In the genomic region with DNA sequence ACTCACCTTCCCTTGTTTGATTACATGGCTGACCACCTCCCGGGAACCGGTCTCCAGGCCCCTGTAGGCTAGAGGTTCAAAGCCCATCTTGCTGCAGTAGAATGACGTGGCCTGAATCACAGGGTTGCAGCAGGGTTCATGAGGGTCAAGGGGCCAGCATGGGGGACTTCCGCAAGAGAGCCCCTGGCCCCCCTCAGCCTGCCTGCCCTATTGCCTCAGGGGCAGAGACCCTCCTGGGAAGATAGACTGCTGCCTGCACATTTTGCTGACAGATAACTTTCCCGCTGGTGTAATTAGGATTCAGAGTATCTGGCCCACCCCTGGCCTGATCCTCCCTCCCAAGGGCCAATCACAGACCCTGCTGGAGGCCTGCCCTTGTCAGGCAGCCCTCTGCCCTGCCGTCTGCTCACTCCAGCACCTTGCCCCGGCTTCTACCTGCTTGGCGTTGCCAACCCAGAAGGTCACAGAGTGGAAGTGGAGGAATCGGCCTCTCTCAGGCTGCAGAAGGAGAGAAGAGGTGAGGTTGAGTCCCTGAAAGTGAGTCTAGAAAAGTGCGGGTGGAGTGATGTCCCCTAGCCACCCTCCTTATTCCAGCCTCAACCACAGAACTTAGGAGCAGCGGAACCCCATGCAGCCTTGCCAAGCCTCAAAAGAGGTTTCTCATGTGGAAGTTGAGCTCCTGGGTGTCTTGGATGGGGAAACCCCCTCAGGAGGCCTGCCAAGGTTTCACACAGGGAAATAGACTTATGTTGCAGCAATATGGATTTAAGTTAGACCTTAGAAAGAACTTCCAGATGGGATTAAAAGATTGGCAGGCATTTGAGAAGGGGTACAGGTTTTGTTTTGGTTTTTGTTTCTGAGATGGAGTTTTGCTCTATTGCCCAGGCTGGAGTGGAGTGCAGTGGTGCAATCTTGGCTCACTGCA, we compare ENCODE assay signal across 17 cellular contexts. TPM values are rescaled to one million over a fixed set of nuclear protein-coding genes. Genes with fewer than 3 reads are reported as not detected.
DNase-seq lines count a peak whose midpoint lies in the region; ATAC-seq and TF ChIP-seq lines count a peak whose summit lies in the region.
"Had no signal": no experiment of that assay in that cellular context is flagged by ENCODE, and none has a peak within 500 bp of the region (broad histone marks: within the 10 kb centered on the region; RNA-seq: fewer than 3 reads in every experiment).

No MANE protein-coding gene starts in this region.

- no peak overlapping the region for H2BK120ac ChIP-seq in trophoblast cell (ENCODE audit: insufficient read depth, low read length, poor library complexity)

- no peak overlapping the region for H3K27ac ChIP-seq in trophoblast cell (ENCODE audit: low read depth, low read length)
- H3K27ac ChIP-seq: VCaP had no signal

- H3K27me3 ChIP-seq in trophoblast cell (ENCODE audit: insufficient read depth, low read length) = no peaks in the 10 kb centered on the region

- H4K12ac ChIP-seq in trophoblast cell (ENCODE audit: low read depth, low read length) = no peak overlapping the region

- H3K4me2 ChIP-seq in trophoblast cell (ENCODE audit: low read length) = no peak overlapping the region

- no peaks in the 10 kb centered on the region for H3K36me3 ChIP-seq in trophoblast cell (ENCODE audit: control insufficient read depth in 1 of 2, insufficient read depth in 2 of 2, low read length in 2 of 2)

- WGBS in trophoblast cell (ENCODE audit: extremely low coverage, insufficient coverage, insufficient read length) = no CpG with 5 or more reads among the region's 11 CpGs

- no peak overlapping the region for H3K18ac ChIP-seq in trophoblast cell (ENCODE audit: low read length)

- no peak overlapping the region for H4K8ac ChIP-seq in trophoblast cell (ENCODE audit: low read depth, low read length)

- DNase-seq in AG10803 (ENCODE audit: low read depth) = peak; percentile 10
- DNase-seq in amniotic epithelial cell (ENCODE audit: low read depth) = peak; percentile 24
- peak; percentile 44 for DNase-seq in iPS-NIHi11 (ENCODE audit: low spot score)
- DNase-seq in trophoblast cell = no peak
- DNase-seq in NCI-H2029 (lab: John Stamatoyannopoulos, UW) = no peak
- DNase-seq in GDM1 (lab: John Stamatoyannopoulos, UW) = no peak
- DNase-seq: activated CD8-positive, alpha-beta T cell treated with anti-CD3 and anti-CD28 coated beads for 36 hours; DMS79 treated with DMSO at 0.1 percent for 48 hours; GOT3; MV-4-11; NCI-H2081 treated with DMSO at 0.1 percent for 48 hours; NCI-H774; stimulated activated CD4-positive, alpha-beta T cell treated with anti-CD3 and anti-CD28 coated beads, Interleukin-2, amount 100 ng/mL, for 24 hours had no signal

- no peak for TF ChIP-seq CTCF in AG10803 (conservative IDR thresholded peaks at IDR 0.05; ENCODE audit: low read length)

- H3K14ac ChIP-seq in trophoblast cell (ENCODE audit: low read length) = no peak overlapping the region

- H3K4me3 ChIP-seq in AG10803 (ENCODE audit: low read length) = no peak overlapping the region
- no peak overlapping the region for H3K4me3 ChIP-seq in trophoblast cell (ENCODE audit: low read depth, low read length)

- peaks cover 18 to 20% of the 10 kb centered on the region in 2 experiments for H3K4me1 ChIP-seq in trophoblast cell (ENCODE audit: control insufficient read depth in 1 of 2, insufficient read depth in 2 of 2, low read length in 2 of 2)

- H4K91ac ChIP-seq in trophoblast cell (ENCODE audit: low read depth, low read length) = no peak overlapping the region

- H3K9ac ChIP-seq in trophoblast cell (ENCODE audit: low read length) = no peak overlapping the region

- no peaks in the 10 kb centered on the region for H3K9me3 ChIP-seq in trophoblast cell (ENCODE audit: insufficient read depth, low read depth, low read length)

- H2AK5ac ChIP-seq in trophoblast cell (ENCODE audit: low read length) = peak overlapping the region; percentile 28

- H3K4ac ChIP-seq in trophoblast cell (ENCODE audit: low read depth, low read length) = no peak overlapping the region

- ATAC-seq in HG03280 (IDR thresholded peaks at IDR 0.05; ENCODE audit: unreplicated experiment) (no peak), GM19452 (IDR thresholded peaks at IDR 0.05; ENCODE audit: unreplicated experiment) (no peak)
- ATAC-seq: activated CD8-positive, alpha-beta T cell treated with anti-CD3 and anti-CD28 coated beads for 36 hours had no signal

- no peaks in the 10 kb centered on the region for H3K79me2 ChIP-seq in trophoblast cell (ENCODE audit: control insufficient read depth, insufficient read depth, low read length, poor library complexity)

- H2BK12ac ChIP-seq in trophoblast cell (ENCODE audit: low read length) = no peak overlapping the region

- H3K79me1 ChIP-seq in trophoblast cell (ENCODE audit: low read length) = peaks cover 5% of the 10 kb centered on the region

- no peak overlapping the region for H3K23ac ChIP-seq in trophoblast cell (ENCODE audit: low read length)

- no peak overlapping the region for H2AFZ ChIP-seq in trophoblast cell (ENCODE audit: insufficient read depth, low read length, poor library complexity)

- no peak overlapping the region for H2BK5ac ChIP-seq in trophoblast cell (ENCODE audit: low read depth, low read length, poor library complexity)

RNA-seq across cellular contexts. Expression of gene HPD, which starts 1.1 kb away (rescaled TPM):
- polyA plus RNA-seq in trophoblast cell (2013) = 2.5 TPM in 2 replicates
- polyA plus RNA-seq: CD4-positive, alpha-beta memory T cell had no signal

RNA-seq across cellular contexts. Expression of gene PSMD9, which starts 31.0 kb away (rescaled TPM):
- 45.6 and 47.7 TPM in 2 replicates for polyA plus RNA-seq in trophoblast cell (2013)

RNA-seq across cellular contexts. Expression of gene SETD1B, which starts 53.8 kb away (rescaled TPM):
- 19.3 and 19.5 TPM in 2 replicates for polyA plus RNA-seq in trophoblast cell (2013)

Comparison
In these comparisons a context has a peak if more than half of its experiments do, and no peak if none do; other contexts are left out.
1. DNase-seq: peak in AG10803 (single experiment), amniotic epithelial cell (single experiment) and iPS-NIHi11 (single experiment); none in trophoblast cell (0 of 2), NCI-H2029 (single experiment) and GDM1 (single experiment).